7 cellular contexts compared by ENCODE assay signal in genomic region chr14:47772652-47773051, GRCh38.
"Had no signal": no experiment of that assay in that cellular context is flagged by ENCODE, and none has a peak within 500 bp of the region (broad histone marks: within the 10 kb centered on the region; RNA-seq: fewer than 3 reads in every experiment).

No MANE protein-coding gene starts in this region.

- FAIRE-seq: G401.6, GM12891, GM12892, GM18507, GM19239 had no signal

- DNase-seq: GDM1, GF-D8 had no signal
